ENCODE assay signal across 3 cellular contexts in the genomic region with DNA sequence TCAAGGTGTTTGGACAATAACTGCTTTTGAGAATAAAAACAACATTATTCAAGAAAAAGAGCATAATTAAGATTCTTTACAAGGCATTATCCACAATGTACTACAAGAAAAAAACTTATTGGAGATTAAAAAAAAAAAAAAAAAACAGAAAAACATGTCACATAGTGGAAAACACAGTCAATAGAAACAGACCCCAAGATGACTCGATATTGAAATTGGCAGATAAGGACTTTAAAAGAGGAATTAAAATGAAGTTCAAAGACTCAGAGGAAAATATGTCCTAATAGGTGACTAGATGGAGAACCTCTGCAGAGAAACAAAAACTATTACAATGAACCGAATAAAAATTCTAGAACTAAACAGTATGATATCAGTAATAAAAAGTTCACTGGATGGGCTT.
"Had no signal": no experiment of that assay in that cellular context is flagged by ENCODE, and none has a peak within 500 bp of the region (broad histone marks: within the 10 kb centered on the region; RNA-seq: fewer than 3 reads in every experiment).

No MANE protein-coding gene starts in this region.

- DNase-seq: GDM1, GF-D8 had no signal

- H3K4me3 ChIP-seq: GM12878 had no signal
